In genomic region chr6:37920667-37921066, GRCh38 we compare ENCODE assay signal across 1 cellular context.
TF ChIP-seq lines count a peak whose summit lies in the region.

No MANE protein-coding gene starts in this region.

TF ChIP-seq in SK-N-SH, 30 proteins besides CTCF, POLR2A, EP300 and RAD21 (continued from another document):
- TF ChIP-seq, protein P1, sequence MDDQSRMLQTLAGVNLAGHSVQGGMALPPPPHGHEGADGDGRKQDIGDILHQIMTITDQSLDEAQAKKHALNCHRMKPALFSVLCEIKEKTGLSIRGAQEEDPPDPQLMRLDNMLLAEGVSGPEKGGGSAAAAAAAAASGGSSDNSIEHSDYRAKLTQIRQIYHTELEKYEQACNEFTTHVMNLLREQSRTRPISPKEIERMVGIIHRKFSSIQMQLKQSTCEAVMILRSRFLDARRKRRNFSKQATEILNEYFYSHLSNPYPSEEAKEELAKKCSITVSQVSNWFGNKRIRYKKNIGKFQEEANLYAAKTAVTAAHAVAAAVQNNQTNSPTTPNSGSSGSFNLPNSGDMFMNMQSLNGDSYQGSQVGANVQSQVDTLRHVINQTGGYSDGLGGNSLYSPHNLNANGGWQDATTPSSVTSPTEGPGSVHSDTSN (IDR thresholded peaks at IDR 0.05), result no peak
- TF ChIP-seq, protein P2, sequence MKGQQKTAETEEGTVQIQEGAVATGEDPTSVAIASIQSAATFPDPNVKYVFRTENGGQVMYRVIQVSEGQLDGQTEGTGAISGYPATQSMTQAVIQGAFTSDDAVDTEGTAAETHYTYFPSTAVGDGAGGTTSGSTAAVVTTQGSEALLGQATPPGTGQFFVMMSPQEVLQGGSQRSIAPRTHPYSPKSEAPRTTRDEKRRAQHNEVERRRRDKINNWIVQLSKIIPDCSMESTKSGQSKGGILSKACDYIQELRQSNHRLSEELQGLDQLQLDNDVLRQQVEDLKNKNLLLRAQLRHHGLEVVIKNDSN (IDR thresholded peaks at IDR 0.05; ENCODE audit: borderline replicate concordance, low read depth), result no peak
- TF ChIP-seq RXRA (IDR thresholded peaks at IDR 0.05; ENCODE audit: borderline replicate concordance, low read depth) (no peak), SMC3 (IDR thresholded peaks at IDR 0.05; ENCODE audit: low read depth, low read length) (no peak), TAF1 (IDR thresholded peaks at IDR 0.05; ENCODE audit: borderline replicate concordance, low read depth, low read length) (no peak), USF2 (IDR thresholded peaks at IDR 0.05; ENCODE audit: borderline replicate concordance, low read depth, low read length) (no peak), MEF2A (IDR thresholded peaks at IDR 0.05; ENCODE audit: borderline replicate concordance, low read depth) (no peak), IRF3 (IDR thresholded peaks at IDR 0.05; ENCODE audit: low read depth, low read length) (no peak), NFIC (IDR thresholded peaks at IDR 0.05; ENCODE audit: borderline replicate concordance) (no peak)
